In the genomic region with DNA sequence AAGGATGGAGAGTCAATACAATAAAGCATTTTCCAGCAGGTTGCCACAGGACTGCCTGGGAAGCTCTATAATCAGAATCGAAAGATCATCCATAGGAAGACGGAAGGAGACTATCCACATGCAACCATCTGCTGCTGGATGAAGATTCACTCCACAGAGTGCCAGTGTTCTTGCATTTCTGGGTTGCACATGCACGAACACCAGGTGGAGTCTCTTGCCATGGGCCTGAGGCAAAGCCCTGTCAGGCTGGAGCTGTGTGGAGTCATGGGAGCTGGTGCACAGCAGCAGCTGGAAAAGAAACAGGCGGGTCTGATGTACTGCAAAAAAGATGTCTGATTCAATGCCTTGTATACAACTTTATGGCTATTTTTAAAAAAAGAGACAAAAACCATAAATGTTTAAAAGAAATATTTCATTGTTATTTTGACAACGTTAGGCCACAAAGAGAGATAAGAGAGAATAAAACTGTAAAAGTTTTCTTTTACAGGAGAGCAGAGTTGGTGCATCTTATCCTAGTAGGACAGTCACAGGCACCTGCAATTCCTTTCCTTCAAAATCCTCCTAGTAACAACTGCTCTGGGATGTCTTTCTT, we compare ENCODE assay signal across 10 cellular contexts. TPM values are rescaled to one million over a fixed set of nuclear protein-coding genes. Genes with fewer than 3 reads are reported as not detected.
A peak's percentile ranks its signal among the peaks of the same experiment; 100 is the strongest.
DNase-seq lines count a peak whose midpoint lies in the region; ATAC-seq and TF ChIP-seq lines count a peak whose summit lies in the region.
"Had no signal": no experiment of that assay in that cellular context is flagged by ENCODE, and none has a peak within 500 bp of the region (broad histone marks: within the 10 kb centered on the region; RNA-seq: fewer than 3 reads in every experiment).

No MANE protein-coding gene starts in this region.

- no peak overlapping the region for H3K4me3 ChIP-seq in thoracic aorta
- H3K4me3 ChIP-seq: SK-N-MC had no signal

- H3K36me3 ChIP-seq in thoracic aorta, result no peaks in the 10 kb centered on the region

- TF ChIP-seq CTCF in thoracic aorta (IDR thresholded peaks at IDR 0.05), result peak; percentile 55

- intact Hi-C loops in left ventricle myocardium superior (cut with micrococcal nuclease), result no loop called here

- H3K9me3 ChIP-seq in thoracic aorta, result no peaks in the 10 kb centered on the region

- in situ Hi-C loops in SK-MEL-5 (cut with HindIII; ENCODE audit: low pct_unique_long_range_greater_than_20kb, low sequenced_read_pairs), result no loop called here

- DNase-seq in NCI-H2196 (lab: John Stamatoyannopoulos, UW; ENCODE audit: unreplicated experiment) (peak; percentile 17), NCI-H2196 treated with DMSO at 0.1 percent for 48 hours (lab: John Stamatoyannopoulos, UW; ENCODE audit: unreplicated experiment) (no peak), SK-MEL-5 (ENCODE audit: low read depth, low spot score) (peak; percentile 16), left ventricle myocardium superior (peak; percentile 30), thoracic aorta (ENCODE audit: low spot score) (no peak), CD1c-positive myeloid dendritic cell (ENCODE audit: extremely low spot score) (no peak), NCI-H1048 (lab: John Stamatoyannopoulos, UW) (no peak), NCI-H1436 treated with DMSO at 0.1 percent for 48 hours (lab: John Stamatoyannopoulos, UW) (no peak)
- DNase-seq: CD4-positive, alpha-beta T cell had no signal

- no peaks in the 10 kb centered on the region for H3K4me1 ChIP-seq in thoracic aorta (ENCODE audit: control insufficient read depth in 1 of 2, low read depth in 2 of 2)

- no peak overlapping the region for H3K27ac ChIP-seq in thoracic aorta
- H3K27ac ChIP-seq: SK-N-MC had no signal

- no peaks in the 10 kb centered on the region for H3K27me3 ChIP-seq in thoracic aorta (replicated peaks; ENCODE audit: insufficient read depth)

- ATAC-seq in left ventricle myocardium superior (peak; percentile 65), thoracic aorta (ENCODE audit: insufficient number of reproducible peaks, low FRiP score, low read depth) (no peak)

RNA-seq across cellular contexts. Expression of a gene that starts 12.9 kb away (rescaled TPM):
- not detected in 2 replicates for total RNA-seq in SK-MEL-5 (2014; rRNA removed; shearing (Covaris generic))
- not detected in 2 replicates for polyA plus RNA-seq in SK-MEL-5 (2015; cell fraction: cytosol; rRNA removed)
- polyA plus RNA-seq in SK-MEL-5 (2015; cell fraction: nucleus; rRNA removed), result not detected in 2 replicates
- total RNA-seq in left ventricle myocardium superior, result 0.47 TPM
- 10 to 100 TPM; 16.0 to 20.8 TPM for total RNA-seq in thoracic aorta
- total RNA-seq: CD4-positive, alpha-beta T cell had no signal

Comparison
In these comparisons a context has a peak if more than half of its experiments do, and no peak if none do; other contexts are left out.
1. DNase-seq: peak in NCI-H2196 (single experiment), SK-MEL-5 (single experiment) and left ventricle myocardium superior (single experiment); none in NCI-H2196 treated with DMSO at 0.1 percent for 48 hours (single experiment), thoracic aorta (single experiment), CD1c-positive myeloid dendritic cell (single experiment), NCI-H1048 (single experiment) and NCI-H1436 treated with DMSO at 0.1 percent for 48 hours (single experiment).
2. RNA of a gene that starts 12.9 kb away (total RNA-seq): 16.0 to 20.8 TPM in thoracic aorta; 0.47 TPM in left ventricle myocardium superior (single experiment) and not detected in SK-MEL-5; every median in the first group is over 10 times any median in the second.